Comparison of ENCODE assay signal across 8 cellular contexts in genomic region chr4:128517739-128518510, GRCh38.
DNase-seq lines count a peak whose midpoint lies in the region; ATAC-seq and TF ChIP-seq lines count a peak whose summit lies in the region.

No MANE protein-coding gene starts in this region.

- H3K27ac Mint-ChIP-seq in endothelial cell (ENCODE audit: unreplicated experiment): peak overlapping the region; percentile 79
- H3K27ac Mint-ChIP-seq in naive thymus-derived CD4-positive, alpha-beta T cell: no peak overlapping the region

- intact Hi-C loops in naive thymus-derived CD4-positive, alpha-beta T cell (cut with micrococcal nuclease): no loop called here

- H3K4me3 ChIP-seq in AG09309 (ENCODE audit: control insufficient read depth, low read depth, low read length) (no peak overlapping the region), OCI-LY3 (ENCODE audit: low read length) (peak overlapping the region; percentile 51), WERI-Rb-1 (ENCODE audit: low read depth, low read length) (no peak overlapping the region)
- no peak overlapping the region for H3K4me3 ChIP-seq in naive thymus-derived CD4-positive, alpha-beta T cell (ENCODE audit: low read length)

- CTCF ChIA-PET in naive thymus-derived CD4-positive, alpha-beta T cell (lab: Charles Lee): interaction anchor here (0.6 to 0.8 kb wide), 2 partner anchors 65 to 596 kb away, joined by 3 to 4 read pairs; no protein-coding TSS in a partner anchor

- H3K4me1 Mint-ChIP-seq in endothelial cell (ENCODE audit: unreplicated experiment): peaks cover 33% of the 10 kb centered on the region
- H3K4me1 Mint-ChIP-seq in naive thymus-derived CD4-positive, alpha-beta T cell: peaks cover 9 to 20% (median 15%) of the 10 kb centered on the region in 7 donors

- H3K36me3 ChIP-seq in OCI-LY3 (replicated peaks; ENCODE audit: low read depth, low read length) (peaks cover 4% of the 10 kb centered on the region), WERI-Rb-1 (no peaks in the 10 kb centered on the region)
- no peaks in the 10 kb centered on the region for H3K36me3 ChIP-seq in naive thymus-derived CD4-positive, alpha-beta T cell (ENCODE audit: control insufficient read depth in 2 of 3, insufficient read depth in 3 of 3, low read length in 3 of 3)

- no peak overlapping the region for H3K4me3 Mint-ChIP-seq in endothelial cell (ENCODE audit: unreplicated experiment)
- no peak overlapping the region for H3K4me3 Mint-ChIP-seq in naive thymus-derived CD4-positive, alpha-beta T cell

- peak overlapping the region; percentile 55 for H3K27ac ChIP-seq in OCI-LY3 (ENCODE audit: low read length)
- H3K27ac ChIP-seq in naive thymus-derived CD4-positive, alpha-beta T cell (ENCODE audit: low read depth, low read length): no peak overlapping the region
- no peak overlapping the region for H3K27ac ChIP-seq in WERI-Rb-1

- no peaks in the 10 kb centered on the region for H3K27me3 Mint-ChIP-seq in endothelial cell (ENCODE audit: unreplicated experiment)
- peaks cover 0 to 7% (median 3%) of the 10 kb centered on the region in 5 donors for H3K27me3 Mint-ChIP-seq in naive thymus-derived CD4-positive, alpha-beta T cell

- H2AFZ ChIP-seq in OCI-LY3 (ENCODE audit: low read depth, low read length): no peak overlapping the region

- peaks cover 35% of the 10 kb centered on the region for H3K4me1 ChIP-seq in OCI-LY3 (ENCODE audit: low read length)
- H3K4me1 ChIP-seq in naive thymus-derived CD4-positive, alpha-beta T cell (ENCODE audit: control insufficient read depth in 2 of 2, insufficient read depth in 2 of 2, low read length in 2 of 2): no peaks in the 10 kb centered on the region

- ATAC-seq in GM18873 (IDR thresholded peaks at IDR 0.05; ENCODE audit: low FRiP score, unreplicated experiment) (peak; percentile 97), HG03045 (IDR thresholded peaks at IDR 0.05; ENCODE audit: unreplicated experiment) (peak; percentile 97)
- peak; percentile 57 for ATAC-seq in naive thymus-derived CD4-positive, alpha-beta T cell

- no peaks in the 10 kb centered on the region for H3K79me2 ChIP-seq in OCI-LY3 (ENCODE audit: low read length)

- TF ChIP-seq CTCF in AG09309 (IDR thresholded peaks at IDR 0.05; ENCODE audit: control insufficient read depth, insufficient read depth, low read depth, low read length, missing control alignments): no peak
- TF ChIP-seq CTCF in OCI-LY3 (IDR thresholded peaks at IDR 0.05; ENCODE audit: low read depth, low read length): no peak
- TF ChIP-seq CTCF in endothelial cell (IDR thresholded peaks at IDR 0.05; ENCODE audit: unreplicated experiment): no peak
- no peak for TF ChIP-seq CTCF in WERI-Rb-1 (IDR thresholded peaks at IDR 0.05; ENCODE audit: low read depth, low read length)

- peak overlapping the region; percentile 39; the same call in 1 of the 2 replicates for H3K9ac ChIP-seq in OCI-LY3 (ENCODE audit: low read length)

- no peaks in the 10 kb centered on the region for H3K36me3 Mint-ChIP-seq in endothelial cell (ENCODE audit: low read depth, unreplicated experiment)
- peaks cover 0 to 8% (median 0%) of the 10 kb centered on the region in 5 donors for H3K36me3 Mint-ChIP-seq in naive thymus-derived CD4-positive, alpha-beta T cell

- H3K9me3 ChIP-seq in OCI-LY3 (ENCODE audit: insufficient read depth, low read length) (no peaks in the 10 kb centered on the region), WERI-Rb-1 (ENCODE audit: severe bottlenecking) (no peaks in the 10 kb centered on the region)
- H3K9me3 ChIP-seq in naive thymus-derived CD4-positive, alpha-beta T cell (ENCODE audit: control insufficient read depth in 2 of 3, low read length in 3 of 3): no peaks in the 10 kb centered on the region

- DNase-seq in AG09309 (ENCODE audit: low read depth) (peak; percentile 89), endothelial cell (ENCODE audit: low spot score) (no peak), WERI-Rb-1 (no peak)
- DNase-seq in naive thymus-derived CD4-positive, alpha-beta T cell: no peak
- DNase-seq in stimulated activated CD4-positive, alpha-beta T cell treated with anti-CD3 and anti-CD28 coated beads, Interleukin-12 subunit alpha, Interleukin-12 subunit beta, amount 100 ng/mL, for 4 hours: no peak

- no peaks in the 10 kb centered on the region for H3K9me3 Mint-ChIP-seq in endothelial cell (ENCODE audit: unreplicated experiment)
- peaks cover 0 to 5% (median 0%) of the 10 kb centered on the region in 11 donors for H3K9me3 Mint-ChIP-seq in naive thymus-derived CD4-positive, alpha-beta T cell

- peak overlapping the region; percentile 72 for H3K4me2 ChIP-seq in OCI-LY3 (ENCODE audit: low read length)

- POLR2A ChIA-PET in naive thymus-derived CD4-positive, alpha-beta T cell (lab: Charles Lee): no interaction called here

- no peaks in the 10 kb centered on the region for H4K20me1 ChIP-seq in OCI-LY3 (ENCODE audit: insufficient read depth, low read length)

- H3K27me3 ChIP-seq in OCI-LY3 (ENCODE audit: low read depth, low read length) (no peaks in the 10 kb centered on the region), WERI-Rb-1 (ENCODE audit: insufficient read depth, low read depth, severe bottlenecking) (no peaks in the 10 kb centered on the region)
- no peaks in the 10 kb centered on the region for H3K27me3 ChIP-seq in naive thymus-derived CD4-positive, alpha-beta T cell (ENCODE audit: control insufficient read depth in 2 of 2, insufficient read depth in 2 of 2, low read length in 2 of 2)
